Comparison of ENCODE assay signal across 37 cellular contexts in the genomic region with DNA sequence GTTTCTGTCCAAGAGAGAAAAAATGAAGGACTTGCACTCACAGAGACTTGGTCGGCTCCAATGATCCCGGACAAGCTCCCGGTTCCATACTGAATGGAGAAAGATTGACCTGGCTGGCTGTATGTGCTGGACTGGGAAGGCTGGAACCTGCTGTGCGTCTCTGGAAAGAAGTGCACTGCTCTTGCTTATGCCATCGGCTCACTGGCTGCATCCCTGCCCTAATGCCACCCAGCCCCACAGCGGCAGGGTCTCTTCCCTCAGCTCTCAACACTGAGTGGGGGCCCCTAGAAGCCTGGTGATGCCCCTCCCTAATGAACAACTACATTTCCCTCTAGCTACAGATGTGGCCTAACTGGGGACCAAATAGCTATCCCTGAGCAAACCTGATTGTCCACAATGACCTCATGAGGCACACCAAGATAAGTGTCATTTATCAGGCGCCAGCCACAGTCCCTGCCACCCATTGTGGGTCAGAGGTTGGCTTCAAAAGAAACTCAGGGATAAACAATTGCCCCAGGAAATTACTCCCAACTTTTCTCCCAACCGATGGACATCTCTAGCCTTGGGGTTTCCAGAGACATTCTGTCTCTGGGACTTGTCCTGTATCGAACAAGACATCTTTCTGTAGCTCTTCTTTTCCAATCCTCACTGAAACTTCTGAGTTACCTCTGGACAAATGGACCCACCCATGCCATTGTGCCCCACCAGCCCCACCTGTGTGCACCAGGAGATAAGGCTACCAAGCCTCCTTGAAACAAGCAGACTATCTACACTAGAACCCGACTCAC. TPM values are rescaled to one million over a fixed set of nuclear protein-coding genes. Genes with fewer than 3 reads are reported as not detected.
DNase-seq lines count a peak whose midpoint lies in the region; ATAC-seq, FAIRE-seq and TF ChIP-seq lines count a peak whose summit lies in the region.
"Had no signal": no experiment of that assay in that cellular context is flagged by ENCODE, and none has a peak within 500 bp of the region (broad histone marks: within the 10 kb centered on the region; RNA-seq: fewer than 3 reads in every experiment).

No MANE protein-coding gene starts in this region.

- no peak overlapping the region for H2BK5ac ChIP-seq in neuronal stem cell (ENCODE audit: low read length)

- peak overlapping the region; percentile 28 for H3K18ac ChIP-seq in neuronal stem cell (ENCODE audit: low read length)

- no peak overlapping the region for H4K8ac ChIP-seq in neuronal stem cell (ENCODE audit: low read depth, low read length)

- H3K27ac ChIP-seq in BLaER1 = no peak overlapping the region
- no peak overlapping the region for H3K27ac ChIP-seq in neuronal stem cell (replicated peaks; ENCODE audit: low read length)
- H3K27ac ChIP-seq in esophagus squamous epithelium = no peak overlapping the region
- H3K27ac ChIP-seq: A549, ascending aorta, coronary artery, esophagus muscularis mucosa, foreskin keratinocyte, heart left ventricle, KMS-11, ovary, thoracic aorta had no signal

- no peak overlapping the region for H2BK120ac ChIP-seq in neuronal stem cell (ENCODE audit: low read depth, low read length)

- H3K14ac ChIP-seq in neuronal stem cell (ENCODE audit: low read length) = no peak overlapping the region

- FAIRE-seq in bronchial epithelial cell (lab: Jason Lieb, UNC) (peak; percentile 52), RCC 7860 (lab: Jason Lieb, UNC) (no peak)
- FAIRE-seq: A549, D721Med, H1, kidney, urothelium cell line had no signal

- H3K4me2 ChIP-seq in BLaER1 (peak overlapping the region; percentile 71), neuronal stem cell (ENCODE audit: insufficient read depth, low read length, poor library complexity, severe bottlenecking) (no peak overlapping the region)
- H3K4me2 ChIP-seq: A549, KMS-11 had no signal

- H4K20me1 ChIP-seq in BLaER1 = no peaks in the 10 kb centered on the region

- DNase-seq in OCI-M1 (lab: John Stamatoyannopoulos, UW) (peak; percentile 45), bronchial epithelial cell (ENCODE audit: low read depth) (no peak), neuronal stem cell (ENCODE audit: low spot score) (no peak), RCC 7860 (ENCODE audit: low spot score) (no peak), esophagus squamous epithelium (lab: John Stamatoyannopoulos, UW) (no peak), NOMO-1 treated with DMSO at 0.1 percent for 48 hours (lab: John Stamatoyannopoulos, UW; ENCODE audit: unreplicated experiment) (no peak)
- DNase-seq: activated CD8-positive, alpha-beta memory T cell treated with anti-CD3 and anti-CD28 coated beads, Interleukin-2, amount 10 ng/mL, durations not matched to agents 7 days and 5 days; activated gamma-delta T cell treated with Interleukin-2 at 50 U/mL for 16 hours; activated T-cell treated with anti-CD3 and anti-CD28 coated beads, Interleukin-2, amount 50 U/mL, for 48 hours; caudate nucleus; CD4-positive, alpha-beta T cell; effector memory CD4-positive, alpha-beta T cell; heart left ventricle; kidney; MV-4-11; NCI-H1436; NCI-H2081 treated with DMSO at 0.1 percent for 48 hours; NCI-H2227 treated with DMSO at 0.1 percent for 48 hours; NCI-H526; ovary; retina; SHP77 treated with DMSO at 0.1 percent for 48 hours had no signal

- TF ChIP-seq POLR2A in esophagus squamous epithelium (IDR thresholded peaks at IDR 0.05) = no peak

- no CpG with 5 or more reads among the region's 10 CpGs for WGBS in neuronal stem cell (ENCODE audit: extremely low coverage in 2 of 2, insufficient read length in 2 of 2, insufficient replicate concordance in 1 of 2), 2 donors
- WGBS in esophagus squamous epithelium, 2 donors = 59 to 81% methylated on average over 6 to 10 of the region's 10 CpGs

- no peak overlapping the region for H2BK12ac ChIP-seq in neuronal stem cell (ENCODE audit: low read length)

- no peak overlapping the region for H2BK15ac ChIP-seq in neuronal stem cell (ENCODE audit: low read length)

- TF ChIP-seq CTCF in bronchial epithelial cell (IDR thresholded peaks at IDR 0.05; ENCODE audit: insufficient read depth, low read length, severe bottlenecking) (no peak), esophagus squamous epithelium (IDR thresholded peaks at IDR 0.05) (no peak)

- no peak overlapping the region for H3K4me3 ChIP-seq in BLaER1
- no peak overlapping the region for H3K4me3 ChIP-seq in bronchial epithelial cell (ENCODE audit: low read depth, low read length)
- H3K4me3 ChIP-seq in neuronal stem cell (ENCODE audit: low read length in 2 of 2) = no peak overlapping the region
- H3K4me3 ChIP-seq in esophagus squamous epithelium = no peak overlapping the region
- H3K4me3 ChIP-seq: A549, ascending aorta, coronary artery, esophagus muscularis mucosa, heart left ventricle, ovary, thoracic aorta had no signal

- no peak overlapping the region for H3K23ac ChIP-seq in neuronal stem cell (ENCODE audit: low read depth, low read length, poor library complexity)

- H3K27me3 ChIP-seq in BLaER1 (no peaks in the 10 kb centered on the region), bronchial epithelial cell (ENCODE audit: control insufficient read depth, insufficient read depth, low read length) (no peaks in the 10 kb centered on the region), neuronal stem cell (ENCODE audit: control insufficient read depth in 3 of 3, insufficient read depth in 3 of 3, low read depth in 1 of 3, low read length in 3 of 3) (peaks cover 0 to 2% (median 0%) of the 10 kb centered on the region in 3 experiments), esophagus squamous epithelium (no peaks in the 10 kb centered on the region)
- H3K27me3 ChIP-seq: ascending aorta, foreskin keratinocyte, heart left ventricle, ovary had no signal

- no peak overlapping the region for H2AK5ac ChIP-seq in neuronal stem cell (ENCODE audit: low read depth, low read length)

- H2AFZ ChIP-seq in neuronal stem cell (ENCODE audit: low read length) = no peak overlapping the region

- intact Hi-C loops in esophagus squamous epithelium (cut with DNase I) = loop anchor here (10.0 kb wide), 1 partner anchor 84 kb away; no protein-coding TSS in a partner anchor

- H3K4me1 ChIP-seq in BLaER1 (peaks cover 23% of the 10 kb centered on the region), neuronal stem cell (ENCODE audit: control insufficient read depth in 2 of 2, insufficient read depth in 1 of 2, low read depth in 1 of 2, low read length in 2 of 2) (no peaks in the 10 kb centered on the region), esophagus squamous epithelium (peaks cover 0 to 46% (median 8%) of the 10 kb centered on the region in 3 donors)
- H3K4me1 ChIP-seq: A549, ascending aorta, esophagus muscularis mucosa had no signal

- no peaks in the 10 kb centered on the region for H3K79me1 ChIP-seq in neuronal stem cell (ENCODE audit: low read depth, low read length)

- H3K9ac ChIP-seq in BLaER1 (no peak overlapping the region), neuronal stem cell (ENCODE audit: low read depth, low read length, poor library complexity) (no peak overlapping the region)
- H3K9ac ChIP-seq: KMS-11 had no signal

- H3K9me3 ChIP-seq in BLaER1 (peaks cover under 1% of the 10 kb centered on the region; the same call in 1 of the 2 replicates), neuronal stem cell (replicated peaks in 1 of 2; ENCODE audit: control insufficient read depth in 2 of 2, insufficient read depth in 1 of 2, low read depth in 1 of 2, low read length in 2 of 2) (no peaks in the 10 kb centered on the region), esophagus squamous epithelium (no peaks in the 10 kb centered on the region)
- H3K9me3 ChIP-seq: A549, ovary, thoracic aorta had no signal

- no peak overlapping the region for H4K91ac ChIP-seq in neuronal stem cell (ENCODE audit: low read depth, low read length, poor library complexity)

- no peaks in the 10 kb centered on the region for H3K36me3 ChIP-seq in BLaER1
- H3K36me3 ChIP-seq in bronchial epithelial cell (ENCODE audit: control insufficient read depth, insufficient read depth, low read length) = no peaks in the 10 kb centered on the region
- no peaks in the 10 kb centered on the region for H3K36me3 ChIP-seq in neuronal stem cell (replicated peaks in 1 of 2; ENCODE audit: control insufficient read depth in 2 of 2, insufficient read depth in 2 of 2, low read length in 2 of 2)
- H3K36me3 ChIP-seq in esophagus squamous epithelium = no peaks in the 10 kb centered on the region
- H3K36me3 ChIP-seq: ascending aorta, esophagus muscularis mucosa, heart left ventricle, ovary, thoracic aorta had no signal

- no peak for ATAC-seq in HG03039 (IDR thresholded peaks at IDR 0.05; ENCODE audit: unreplicated experiment)
- ATAC-seq: A549; activated CD8-positive, alpha-beta memory T cell treated with anti-CD3 and anti-CD28 coated beads, Interleukin-2, amount 10 ng/mL, durations not matched to agents 7 days and 5 days; heart left ventricle; natural killer cell treated with Interleukin-12 subunit alpha and Interleukin-12 subunit beta and Interleukin-15 and Interleukin-18, amount 100 ng/mL, for 72 hours had no signal

- no peak overlapping the region for H3K4ac ChIP-seq in neuronal stem cell (ENCODE audit: low read length)

RNA-seq across cellular contexts. Expression of gene CTSE, which starts 2.5 kb away (rescaled TPM):
- total RNA-seq in bronchial epithelial cell (not detected in 2 replicates), esophagus squamous epithelium (under 1 TPM in 3 of 4 donors, not detected in 1; 0.32 to 0.48 (median 0.38) TPM)
- polyA plus RNA-seq in neuronal stem cell (2013, experiment 1 of 2) = not detected
- not detected for polyA plus RNA-seq in neuronal stem cell (2013, experiment 2 of 2)
- total RNA-seq: activated CD8-positive, alpha-beta memory T cell treated with anti-CD3 and anti-CD28 coated beads, Interleukin-2, amount 10 ng/mL, durations not matched to agents 7 days and 5 days; ascending aorta; CD4-positive, alpha-beta T cell; H1; lower leg skin; mononuclear cell; natural killer cell treated with Interleukin-12 subunit alpha and Interleukin-12 subunit beta and Interleukin-15 and Interleukin-18, amount 100 ng/mL, for 72 hours had no signal
- polyA plus RNA-seq: A549, heart left ventricle had no signal

RNA-seq across cellular contexts. Expression of gene RAB7B, which starts 18.0 kb away (rescaled TPM):
- total RNA-seq in bronchial epithelial cell (2.9 and 4.9 TPM in 2 replicates), esophagus squamous epithelium (10 to 100 TPM; 15.8 to 24.2 (median 21.4) TPM)
- 0.26 TPM for polyA plus RNA-seq in neuronal stem cell (2013, experiment 1 of 2)
- polyA plus RNA-seq in neuronal stem cell (2013, experiment 2 of 2) = 0.35 TPM
- total RNA-seq: activated CD8-positive, alpha-beta memory T cell treated with anti-CD3 and anti-CD28 coated beads, Interleukin-2, amount 10 ng/mL, durations not matched to agents 7 days and 5 days; ascending aorta; H1; natural killer cell treated with Interleukin-12 subunit alpha and Interleukin-12 subunit beta and Interleukin-15 and Interleukin-18, amount 100 ng/mL, for 72 hours had no signal

RNA-seq across cellular contexts. Expression of gene RHEX, which starts 31.8 kb away (rescaled TPM):
- total RNA-seq in bronchial epithelial cell (not detected in 2 replicates), esophagus squamous epithelium (10 to 100 TPM in 1 of 4 donors, 1 to 10 TPM in 1, under 1 TPM in 1, not detected in 1; 0.72 to 21.9 (median 4.5) TPM)
- not detected for polyA plus RNA-seq in neuronal stem cell (2013, experiment 1 of 2)
- polyA plus RNA-seq in neuronal stem cell (2013, experiment 2 of 2) = not detected
- total RNA-seq: activated CD8-positive, alpha-beta memory T cell treated with anti-CD3 and anti-CD28 coated beads, Interleukin-2, amount 10 ng/mL, durations not matched to agents 7 days and 5 days; CD4-positive, alpha-beta T cell; foreskin keratinocyte; H1; mononuclear cell had no signal
- polyA plus RNA-seq: A549, foreskin keratinocyte, H1 had no signal
